ENCODE assay signal across 1 cellular context in the genomic region with DNA sequence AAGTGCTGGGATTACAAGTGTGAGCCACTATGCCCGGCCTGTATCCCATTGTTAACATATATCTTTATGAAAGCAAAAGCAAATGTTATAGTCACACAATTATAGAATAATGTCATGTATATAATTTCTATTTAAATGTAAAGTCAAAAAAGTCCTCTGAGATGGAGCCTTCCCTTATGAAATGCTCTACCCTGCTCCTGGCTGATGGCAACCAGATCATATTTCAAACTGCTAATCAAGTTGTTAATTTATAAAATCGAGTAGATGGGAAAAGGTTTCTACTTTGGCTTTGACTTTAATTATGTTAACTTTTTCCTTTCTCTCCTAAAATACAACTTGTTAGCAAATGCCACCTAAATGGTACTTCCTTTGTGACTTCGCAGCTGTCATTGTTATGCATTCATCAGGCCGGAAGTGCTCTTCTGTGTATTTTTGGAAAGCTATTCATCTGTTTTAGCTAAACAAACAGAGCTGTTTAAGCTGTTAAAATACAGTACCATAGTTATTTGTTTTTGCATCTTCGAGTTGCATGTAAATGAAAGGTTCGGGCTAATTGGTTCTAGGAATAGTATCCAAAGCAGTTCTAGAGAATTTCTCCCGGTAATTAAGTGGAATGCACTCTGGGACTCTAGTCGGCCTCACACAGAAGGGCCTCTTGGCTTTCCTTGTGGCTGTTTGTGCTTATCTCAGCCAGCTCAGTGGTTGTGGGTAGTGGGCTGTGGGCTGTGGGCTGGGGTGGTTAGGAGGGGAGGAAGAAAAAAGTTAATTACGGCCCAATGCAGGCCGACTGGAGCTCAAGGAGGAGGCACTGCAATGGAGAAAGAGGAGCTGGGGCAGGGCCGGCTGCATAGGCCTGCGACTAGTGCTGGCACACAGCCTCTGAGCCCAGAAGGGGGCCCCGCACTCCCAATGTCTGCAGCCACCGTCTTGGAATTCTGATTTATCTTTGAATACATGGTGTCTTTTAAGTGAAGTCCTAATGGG.
TF ChIP-seq lines count a peak whose summit lies in the region.

No MANE protein-coding gene starts in this region.

TF ChIP-seq in HCT116, 20 proteins besides CTCF, POLR2A, EP300 and RAD21 (continued from another document):
- TF ChIP-seq, protein P1, sequence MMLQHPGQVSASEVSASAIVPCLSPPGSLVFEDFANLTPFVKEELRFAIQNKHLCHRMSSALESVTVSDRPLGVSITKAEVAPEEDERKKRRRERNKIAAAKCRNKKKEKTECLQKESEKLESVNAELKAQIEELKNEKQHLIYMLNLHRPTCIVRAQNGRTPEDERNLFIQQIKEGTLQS (IDR thresholded peaks at IDR 0.05), result no peak
- TF ChIP-seq ZNF274 (IDR thresholded peaks at IDR 0.05; ENCODE audit: low read depth, low read length), result no peak
- TF ChIP-seq YY1 (IDR thresholded peaks at IDR 0.05; ENCODE audit: extremely low read depth, insufficient replicate concordance, low read depth, low read length), result no peak
- TF ChIP-seq, protein P2, sequence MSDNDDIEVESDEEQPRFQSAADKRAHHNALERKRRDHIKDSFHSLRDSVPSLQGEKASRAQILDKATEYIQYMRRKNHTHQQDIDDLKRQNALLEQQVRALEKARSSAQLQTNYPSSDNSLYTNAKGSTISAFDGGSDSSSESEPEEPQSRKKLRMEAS (IDR thresholded peaks at IDR 0.05), result no peak
- TF ChIP-seq CBX3 (IDR thresholded peaks at IDR 0.05; ENCODE audit: low read depth), result no peak
- TF ChIP-seq SP1 (IDR thresholded peaks at IDR 0.05; ENCODE audit: low read depth), result no peak
